19 cellular contexts compared by ENCODE assay signal in the genomic region with DNA sequence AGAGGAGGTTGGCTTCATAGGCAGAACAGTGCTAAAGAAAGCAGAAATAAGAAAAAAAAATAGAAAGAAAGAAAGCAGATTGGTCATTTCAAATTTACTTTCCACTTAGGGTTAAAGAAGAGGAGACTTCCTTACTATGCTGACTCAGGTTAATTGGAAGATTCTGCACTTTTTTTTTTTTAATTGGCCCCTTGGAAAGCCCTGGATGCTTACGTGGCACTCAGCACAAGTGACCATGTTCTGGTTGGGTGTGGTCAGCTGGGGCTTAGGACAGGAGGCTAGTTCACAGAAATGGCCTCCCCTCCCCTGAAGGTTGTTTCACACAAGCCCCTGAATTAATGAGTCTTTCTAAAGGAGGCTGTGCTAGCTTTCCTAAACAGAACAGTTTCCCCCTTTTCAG. TPM values are rescaled to one million over a fixed set of nuclear protein-coding genes. Genes with fewer than 3 reads are reported as not detected.
DNase-seq lines count a peak whose midpoint lies in the region; ATAC-seq, FAIRE-seq and TF ChIP-seq lines count a peak whose summit lies in the region.
"Had no signal": no experiment of that assay in that cellular context is flagged by ENCODE, and none has a peak within 500 bp of the region (broad histone marks: within the 10 kb centered on the region; RNA-seq: fewer than 3 reads in every experiment).

No MANE protein-coding gene starts in this region.

- TF ChIP-seq POLR2A in K562 (conservative IDR thresholded peaks at IDR 0.05) = no peak

- H3K9me3 ChIP-seq in Karpas-422 (ENCODE audit: low read length) = no peaks in the 10 kb centered on the region
- no peaks in the 10 kb centered on the region for H3K9me3 ChIP-seq in K562 (replicated peaks; ENCODE audit: control insufficient read depth, insufficient read depth, low read depth, low read length)
- H3K9me3 ChIP-seq in right atrium auricular region = no peaks in the 10 kb centered on the region
- H3K9me3 ChIP-seq: gastrocnemius medialis, pancreas, thyroid gland had no signal

- H3K4me2 ChIP-seq in Karpas-422 (ENCODE audit: low read depth, low read length, poor library complexity, severe bottlenecking) (no peak overlapping the region), K562 (ENCODE audit: insufficient read depth, low read length) (peak overlapping the region; percentile 25; the same call in 1 of the 2 replicates)

- no peak overlapping the region for H3K9ac ChIP-seq in Karpas-422 (ENCODE audit: low read length)
- peak overlapping the region in 1 of 2 experiments; percentile 30; a peak in 1 of 4 replicates for H3K9ac ChIP-seq in K562 (ENCODE audit: insufficient read depth in 1 of 2, low read depth in 2 of 2, low read length in 2 of 2)

- H2AFZ ChIP-seq in Karpas-422 (ENCODE audit: low read length) (no peak overlapping the region), K562 (ENCODE audit: low read depth, low read length) (peak overlapping the region; percentile 51)

- H3K79me2 ChIP-seq in Karpas-422 (ENCODE audit: low read length) (no peaks in the 10 kb centered on the region), K562 (ENCODE audit: control insufficient read depth, insufficient read depth, low read length) (no peaks in the 10 kb centered on the region)

- no peak for TF ChIP-seq EP300 in K562 (IDR thresholded peaks at IDR 0.05; ENCODE audit: low read length)

- 14% methylated on average over 1 of the region's 1 CpG for WGBS in K562 (ENCODE audit: insufficient coverage, low coverage, missing lambda C conversion rate)

- peak; percentile 67 for FAIRE-seq in K562 (lab: Jason Lieb, UNC)
- FAIRE-seq: endothelial cell of umbilical vein, pancreas had no signal

- CTCF ChIA-PET in K562 (lab: Yijun Ruan, JAX; ENCODE audit: low intra/inter-chr PET ratio) = no interaction called here

- POLR2A ChIA-PET in K562 (lab: Yijun Ruan, JAX) = no interaction called here

- no peaks in the 10 kb centered on the region for H4K20me1 ChIP-seq in Karpas-422 (ENCODE audit: insufficient read depth, low read depth, low read length)
- no peaks in the 10 kb centered on the region for H4K20me1 ChIP-seq in K562 (replicated peaks; ENCODE audit: control insufficient read depth, insufficient read depth, low read length)

- in situ Hi-C loops in K562 (cut with MboI) = loop anchor here (10.0 kb wide), 1 partner anchor 58 kb away; no protein-coding TSS in a partner anchor

- H3K4me3 ChIP-seq in Karpas-422 (ENCODE audit: low read length) (no peak overlapping the region), K562 (no peak overlapping the region), right atrium auricular region (no peak overlapping the region)
- H3K4me3 ChIP-seq: coronary artery, gastrocnemius medialis, pancreas, thyroid gland had no signal

- H3K27me3 ChIP-seq in Karpas-422 (ENCODE audit: low read length) = no peaks in the 10 kb centered on the region
- H3K27me3 ChIP-seq in K562 (ENCODE audit: control insufficient read depth in 2 of 2, insufficient read depth in 2 of 2, low read length in 2 of 2) = 0 out of 5 replicates have a peak, but pooled peaks cover 0 to under 1% of the 10 kb centered on the region in 2 experiments
- no peaks in the 10 kb centered on the region for H3K27me3 ChIP-seq in right atrium auricular region
- H3K27me3 ChIP-seq: gastrocnemius medialis, thyroid gland had no signal

- no peak for TF ChIP-seq RAD21 in K562 (CRISPR knock-in tag; conservative IDR thresholded peaks at IDR 0.05 in 1 of 2, IDR thresholded peaks at IDR 0.05 in 1 of 2)

- intact Hi-C loops in K562 (cut with micrococcal nuclease) = no loop called here

- H3K27ac ChIP-seq in Karpas-422 (ENCODE audit: low read length) (no peak overlapping the region), K562 (ENCODE audit: extremely low read depth, low read depth, low read length) (peak overlapping the region; percentile 4; the same call in 1 of the 3 replicates), right atrium auricular region (no peak overlapping the region)
- H3K27ac ChIP-seq: coronary artery, gastrocnemius medialis, pancreas, thyroid gland had no signal

- DNase-seq in Daoy (ENCODE audit: low read depth) (peak; percentile 6), Karpas-422 (peak; percentile 6), K562 (ENCODE audit: extremely low read depth in 1 of 4, low spot score in 3 of 4) (peak; percentile 15 to 52 (median 24)), HuH-7.5 (ENCODE audit: low spot score) (no peak), right atrium auricular region (ENCODE audit: low spot score) (no peak)
- DNase-seq: activated CD4-positive, alpha-beta T cell treated with anti-CD3 and anti-CD28 coated beads, Interleukin-2, amount 50 U/mL, for 1 hour; activated effector memory CD4-positive, alpha-beta T cell treated with Interleukin-2 at 50 U/mL for 16 hours; gastrocnemius medialis; GF-D8; NCI-H1048; NCI-H2081; NCI-H510A; pancreas; thyroid gland had no signal

- peak; percentile 81 for ATAC-seq in K562
- ATAC-seq: gastrocnemius medialis had no signal

- BruUV-seq in K562 (replicated peaks; lab: Mats Ljungman, UMichigan) = no TSS peak

- H3K36me3 ChIP-seq in Karpas-422 (ENCODE audit: insufficient read depth, low read length) (no peaks in the 10 kb centered on the region), K562 (ENCODE audit: control insufficient read depth, insufficient read depth, low read length) (no peaks in the 10 kb centered on the region), right atrium auricular region (no peaks in the 10 kb centered on the region)
- H3K36me3 ChIP-seq: gastrocnemius medialis, pancreas, thyroid gland had no signal

- H3K9me1 ChIP-seq in K562 (ENCODE audit: control insufficient read depth, insufficient read depth, low read length) = no peaks in the 10 kb centered on the region

- H3K9me2 ChIP-seq in Karpas-422 (replicated peaks; ENCODE audit: insufficient read depth, low read length) = no peaks in the 10 kb centered on the region

- H3K4me1 ChIP-seq in Karpas-422 (ENCODE audit: low read length) (no peaks in the 10 kb centered on the region), K562 (replicated peaks in 1 of 2; ENCODE audit: control insufficient read depth in 2 of 2, insufficient read depth in 2 of 2, low read length in 2 of 2) (peaks cover 0 to 3% of the 10 kb centered on the region in 2 experiments; a peak in 2 of 5 replicates), right atrium auricular region (no peaks in the 10 kb centered on the region)
- H3K4me1 ChIP-seq: gastrocnemius medialis, pancreas had no signal

- TF ChIP-seq CTCF in K562 (IDR thresholded peaks at IDR 0.05 in 2 of 3, conservative IDR thresholded peaks at IDR 0.05 in 1 of 3; ENCODE audit: insufficient read depth in 2 of 3, low read depth in 1 of 3, low read length in 3 of 3) = no peak
- TF ChIP-seq CTCF in right atrium auricular region (IDR thresholded peaks at IDR 0.05) = no peak

RNA-seq across cellular contexts. Expression of gene MAGEA9B, which starts 14.5 kb away (rescaled TPM):
- 0.11 TPM in 1 of 2 replicates, not detected in the other for total RNA-seq in Daoy (2014; rRNA removed; shearing (Covaris generic))
- 0.11 TPM in 1 of 2 replicates, not detected in the other for total RNA-seq in Karpas-422 (2014; rRNA removed; shearing (Covaris generic); ENCODE audit: low replicate concordance)
- total RNA-seq in K562 (2011; cell fraction: chromatin; rRNA removed; ENCODE audit: low replicate concordance) = 8.0 and 11.9 TPM in 2 replicates
- total RNA-seq in K562 (2011; cell fraction: nucleolus; rRNA removed) = 7.0 and 10.3 TPM in 2 replicates
- total RNA-seq in K562 (2011; cell fraction: nucleoplasm; rRNA removed) = 8.7 and 10.4 TPM in 2 replicates
- 13.4 and 20.6 TPM in 2 replicates for total RNA-seq in K562 (2014; rRNA removed)
- total RNA-seq in K562 (2014; rRNA removed; fragmentation: Illumina TruSeq; extraction: Trizol) = 9.6 and 11.2 TPM in 2 replicates
- total RNA-seq in K562 (2015; rRNA removed; fragmentation: Illumina TruSeq; extraction: Trizol) = 12.3 and 12.4 TPM in 2 replicates
- 12.8 and 14.9 TPM in 2 replicates for total RNA-seq in K562 (2021)
- polyA plus RNA-seq in K562 (2011; rRNA removed) = 11.9 and 31.2 TPM in 2 replicates
- polyA plus RNA-seq in K562 (2011; cell fraction: cytosol; rRNA removed) = 11.3 and 35.9 TPM in 2 replicates
- 8.7 and 25.4 TPM in 2 replicates for polyA plus RNA-seq in K562 (2011; cell fraction: nucleus; rRNA removed)
- 14.0 and 21.5 TPM in 2 replicates for polyA plus RNA-seq in K562 (2012)
- polyA plus RNA-seq in K562 (2014; fragmentation: Illumina TruSeq; extraction: Trizol) = 18.5 and 19.4 TPM in 2 replicates
- 10 to 100 TPM; 11.7 to 14.1 TPM for polyA plus RNA-seq in K562 (2014; fragmentation: Nextera tagmentation; extraction: Ambion mirVana)
- polyA plus RNA-seq in K562 (2014; rRNA removed) = 15.7 and 18.2 TPM in 2 replicates
- polyA minus RNA-seq in K562 (2011; rRNA and poly(A)+ RNA removed) = 3.8 and 13.4 TPM in 2 replicates
- polyA minus RNA-seq in K562 (2011; cell fraction: cytosol; rRNA and poly(A)+ RNA removed) = 5.2 and 14.5 TPM in 2 replicates
- polyA minus RNA-seq in K562 (2011; cell fraction: nucleus; rRNA and poly(A)+ RNA removed) = 2.6 and 3.1 TPM in 2 replicates
- total RNA-seq in right atrium auricular region = not detected
- total RNA-seq: endothelial cell of umbilical vein, gastrocnemius medialis, liver, myocyte, pancreas, skeletal muscle tissue, thyroid gland had no signal
- polyA plus RNA-seq: endothelial cell of umbilical vein, liver, pancreas had no signal

RNA-seq across cellular contexts. Expression of gene HSFX2, which starts 22.4 kb away (rescaled TPM):
- total RNA-seq in Daoy (2014; rRNA removed; shearing (Covaris generic)) = not detected in 2 replicates
- not detected in 2 replicates for total RNA-seq in Karpas-422 (2014; rRNA removed; shearing (Covaris generic); ENCODE audit: low replicate concordance)
- total RNA-seq in K562 (2011; cell fraction: chromatin; rRNA removed; ENCODE audit: low replicate concordance) = 0.28 TPM in 1 of 2 replicates, not detected in the other
- not detected in 2 replicates for total RNA-seq in K562 (2011; cell fraction: nucleolus; rRNA removed)
- total RNA-seq in K562 (2011; cell fraction: nucleoplasm; rRNA removed) = 0.46 TPM in 1 of 2 replicates, not detected in the other
- total RNA-seq in K562 (2014; rRNA removed) (0.33 TPM in 1 of 2 replicates, not detected in the other), K562 (2014; rRNA removed; fragmentation: Illumina TruSeq; extraction: Trizol) (not detected in 2 replicates), K562 (2015; rRNA removed; fragmentation: Illumina TruSeq; extraction: Trizol) (0.11 TPM in 1 of 2 replicates, not detected in the other), K562 (2021) (0.11 TPM in 1 of 2 replicates, not detected in the other), right atrium auricular region (under 1 TPM in 1 of 2 donors, not detected in 1; 0.79 TPM)
- polyA plus RNA-seq in K562 (2011; rRNA removed) (0.10 and 0.12 TPM in 2 replicates), K562 (2014; fragmentation: Illumina TruSeq; extraction: Trizol) (0.11 TPM in 1 of 2 replicates, not detected in the other), K562 (2014; fragmentation: Nextera tagmentation; extraction: Ambion mirVana) (under 1 TPM in 1 of 2 experiments, not detected in 1; 0.18 TPM), K562 (2014; rRNA removed) (not detected in 2 replicates)
- polyA plus RNA-seq in K562 (2011; cell fraction: cytosol; rRNA removed) = 0.45 TPM in 1 of 2 replicates, not detected in the other
- 0.37 and 0.46 TPM in 2 replicates for polyA plus RNA-seq in K562 (2011; cell fraction: nucleus; rRNA removed)
- 0.07 and 0.10 TPM in 2 replicates for polyA plus RNA-seq in K562 (2012)
- polyA minus RNA-seq in K562 (2011; rRNA and poly(A)+ RNA removed) = 0.15 and 0.18 TPM in 2 replicates
- polyA minus RNA-seq in K562 (2011; cell fraction: cytosol; rRNA and poly(A)+ RNA removed) = not detected in 2 replicates
- not detected in 2 replicates for polyA minus RNA-seq in K562 (2011; cell fraction: nucleus; rRNA and poly(A)+ RNA removed)
- total RNA-seq: endothelial cell of umbilical vein, myocyte had no signal

RNA-seq across cellular contexts. Expression of gene HSFX3, which starts 23.0 kb away (rescaled TPM):
- not detected in 2 replicates for total RNA-seq in Daoy (2014; rRNA removed; shearing (Covaris generic))
- total RNA-seq in Karpas-422 (2014; rRNA removed; shearing (Covaris generic); ENCODE audit: low replicate concordance) = not detected in 2 replicates
- total RNA-seq in K562 (2011; cell fraction: chromatin; rRNA removed; ENCODE audit: low replicate concordance) = not detected in 2 replicates
- total RNA-seq in K562 (2011; cell fraction: nucleolus; rRNA removed) = not detected in 2 replicates
- total RNA-seq in K562 (2011; cell fraction: nucleoplasm; rRNA removed) = not detected in 2 replicates
- total RNA-seq in K562 (2014; rRNA removed) (not detected in 2 replicates), K562 (2014; rRNA removed; fragmentation: Illumina TruSeq; extraction: Trizol) (not detected in 2 replicates), K562 (2015; rRNA removed; fragmentation: Illumina TruSeq; extraction: Trizol) (not detected in 2 replicates), K562 (2021) (not detected in 2 replicates), right atrium auricular region (not detected)
- polyA plus RNA-seq in K562 (2011; rRNA removed) (0.10 TPM in 1 of 2 replicates, not detected in the other), K562 (2014; fragmentation: Illumina TruSeq; extraction: Trizol) (not detected in 2 replicates), K562 (2014; fragmentation: Nextera tagmentation; extraction: Ambion mirVana) (under 1 TPM in 1 of 2 experiments, not detected in 1; 0.08 TPM), K562 (2014; rRNA removed) (not detected in 2 replicates)
- not detected in 2 replicates for polyA plus RNA-seq in K562 (2011; cell fraction: cytosol; rRNA removed)
- polyA plus RNA-seq in K562 (2011; cell fraction: nucleus; rRNA removed) = 0.10 TPM in 1 of 2 replicates, not detected in the other
- 0.07 and 0.15 TPM in 2 replicates for polyA plus RNA-seq in K562 (2012)
- polyA minus RNA-seq in K562 (2011; rRNA and poly(A)+ RNA removed) = not detected in 2 replicates
- polyA minus RNA-seq in K562 (2011; cell fraction: cytosol; rRNA and poly(A)+ RNA removed) = not detected in 2 replicates
- not detected in 2 replicates for polyA minus RNA-seq in K562 (2011; cell fraction: nucleus; rRNA and poly(A)+ RNA removed)
- total RNA-seq: endothelial cell of umbilical vein, gastrocnemius medialis, liver, pancreas, skeletal muscle tissue, thyroid gland had no signal
- polyA plus RNA-seq: endothelial cell of umbilical vein, liver, pancreas had no signal

RNA-seq across cellular contexts. Expression of gene EOLA1, which starts 31.9 kb away (rescaled TPM):
- 7.4 and 12.7 TPM in 2 replicates for total RNA-seq in Daoy (2014; rRNA removed; shearing (Covaris generic))
- 11.6 and 12.5 TPM in 2 replicates for total RNA-seq in Karpas-422 (2014; rRNA removed; shearing (Covaris generic); ENCODE audit: low replicate concordance)
- 15.2 and 24.3 TPM in 2 replicates for total RNA-seq in K562 (2011; cell fraction: chromatin; rRNA removed; ENCODE audit: low replicate concordance)
- total RNA-seq in K562 (2011; cell fraction: nucleolus; rRNA removed) = 14.3 and 19.2 TPM in 2 replicates
- total RNA-seq in K562 (2011; cell fraction: nucleoplasm; rRNA removed) = 14.2 and 19.9 TPM in 2 replicates
- 14.4 and 16.7 TPM in 2 replicates for total RNA-seq in K562 (2014; rRNA removed)
- 18.0 and 18.1 TPM in 2 replicates for total RNA-seq in K562 (2014; rRNA removed; fragmentation: Illumina TruSeq; extraction: Trizol)
- total RNA-seq in K562 (2015; rRNA removed; fragmentation: Illumina TruSeq; extraction: Trizol) = 20.8 and 21.6 TPM in 2 replicates
- total RNA-seq in K562 (2021) = 20.9 and 23.0 TPM in 2 replicates
- polyA plus RNA-seq in K562 (2011; rRNA removed) = 25.6 and 32.9 TPM in 2 replicates
- polyA plus RNA-seq in K562 (2011; cell fraction: cytosol; rRNA removed) = 15.7 and 19.0 TPM in 2 replicates
- 21.4 and 23.6 TPM in 2 replicates for polyA plus RNA-seq in K562 (2011; cell fraction: nucleus; rRNA removed)
- polyA plus RNA-seq in K562 (2012) = 22.8 and 26.0 TPM in 2 replicates
- 19.5 and 20.7 TPM in 2 replicates for polyA plus RNA-seq in K562 (2014; fragmentation: Illumina TruSeq; extraction: Trizol)
- 10 to 100 TPM in 1 of 2 experiments, 1 to 10 TPM in 1; 6.3 to 12.2 TPM for polyA plus RNA-seq in K562 (2014; fragmentation: Nextera tagmentation; extraction: Ambion mirVana)
- 17.5 and 18.2 TPM in 2 replicates for polyA plus RNA-seq in K562 (2014; rRNA removed)
- 11.3 and 12.2 TPM in 2 replicates for polyA minus RNA-seq in K562 (2011; rRNA and poly(A)+ RNA removed)
- 8.0 and 8.7 TPM in 2 replicates for polyA minus RNA-seq in K562 (2011; cell fraction: cytosol; rRNA and poly(A)+ RNA removed)
- polyA minus RNA-seq in K562 (2011; cell fraction: nucleus; rRNA and poly(A)+ RNA removed) = 16.7 and 24.5 TPM in 2 replicates
- 10 to 100 TPM; 10.8 to 14.4 TPM for total RNA-seq in right atrium auricular region

RNA-seq across cellular contexts. Expression of gene TMEM185A, which starts 58.8 kb away (rescaled TPM):
- total RNA-seq in Daoy (2014; rRNA removed; shearing (Covaris generic)) = 8.3 and 14.4 TPM in 2 replicates
- 11.5 and 34.2 TPM in 2 replicates for total RNA-seq in Karpas-422 (2014; rRNA removed; shearing (Covaris generic); ENCODE audit: low replicate concordance)
- 11.5 and 19.5 TPM in 2 replicates for total RNA-seq in K562 (2011; cell fraction: chromatin; rRNA removed; ENCODE audit: low replicate concordance)
- total RNA-seq in K562 (2011; cell fraction: nucleolus; rRNA removed) = 14.3 and 16.3 TPM in 2 replicates
- 10.5 and 15.8 TPM in 2 replicates for total RNA-seq in K562 (2011; cell fraction: nucleoplasm; rRNA removed)
- total RNA-seq in K562 (2014; rRNA removed) (2.1 and 4.2 TPM in 2 replicates), K562 (2014; rRNA removed; fragmentation: Illumina TruSeq; extraction: Trizol) (4.5 and 4.8 TPM in 2 replicates), K562 (2015; rRNA removed; fragmentation: Illumina TruSeq; extraction: Trizol) (3.7 and 5.9 TPM in 2 replicates), K562 (2021) (6.8 and 8.8 TPM in 2 replicates), right atrium auricular region (10 to 100 TPM; 37.0 to 37.2 TPM)
- polyA plus RNA-seq in K562 (2011; rRNA removed) (12.6 and 13.7 TPM in 2 replicates), K562 (2014; fragmentation: Illumina TruSeq; extraction: Trizol) (5.4 and 5.8 TPM in 2 replicates), K562 (2014; fragmentation: Nextera tagmentation; extraction: Ambion mirVana) (1 to 10 TPM in 1 of 2 experiments, under 1 TPM in 1; 0.97 to 1.7 TPM), K562 (2014; rRNA removed) (5.7 and 6.4 TPM in 2 replicates)
- polyA plus RNA-seq in K562 (2011; cell fraction: cytosol; rRNA removed) = 7.5 and 10.2 TPM in 2 replicates
- 7.2 and 9.2 TPM in 2 replicates for polyA plus RNA-seq in K562 (2011; cell fraction: nucleus; rRNA removed)
- 10.2 and 11.1 TPM in 2 replicates for polyA plus RNA-seq in K562 (2012)
- 10.3 and 11.8 TPM in 2 replicates for polyA minus RNA-seq in K562 (2011; rRNA and poly(A)+ RNA removed)
- polyA minus RNA-seq in K562 (2011; cell fraction: cytosol; rRNA and poly(A)+ RNA removed) = 3.7 and 8.5 TPM in 2 replicates
- polyA minus RNA-seq in K562 (2011; cell fraction: nucleus; rRNA and poly(A)+ RNA removed) = 3.8 and 4.3 TPM in 2 replicates

Comparison
In these comparisons a context has a peak if more than half of its experiments do, and no peak if none do; other contexts are left out.
1. DNase-seq: peak in Daoy (single experiment), Karpas-422 (single experiment) and K562 (4 of 4); none in HuH-7.5 (single experiment) and right atrium auricular region (single experiment).